ENCODE assay signal across 9 cellular contexts in the genomic region with DNA sequence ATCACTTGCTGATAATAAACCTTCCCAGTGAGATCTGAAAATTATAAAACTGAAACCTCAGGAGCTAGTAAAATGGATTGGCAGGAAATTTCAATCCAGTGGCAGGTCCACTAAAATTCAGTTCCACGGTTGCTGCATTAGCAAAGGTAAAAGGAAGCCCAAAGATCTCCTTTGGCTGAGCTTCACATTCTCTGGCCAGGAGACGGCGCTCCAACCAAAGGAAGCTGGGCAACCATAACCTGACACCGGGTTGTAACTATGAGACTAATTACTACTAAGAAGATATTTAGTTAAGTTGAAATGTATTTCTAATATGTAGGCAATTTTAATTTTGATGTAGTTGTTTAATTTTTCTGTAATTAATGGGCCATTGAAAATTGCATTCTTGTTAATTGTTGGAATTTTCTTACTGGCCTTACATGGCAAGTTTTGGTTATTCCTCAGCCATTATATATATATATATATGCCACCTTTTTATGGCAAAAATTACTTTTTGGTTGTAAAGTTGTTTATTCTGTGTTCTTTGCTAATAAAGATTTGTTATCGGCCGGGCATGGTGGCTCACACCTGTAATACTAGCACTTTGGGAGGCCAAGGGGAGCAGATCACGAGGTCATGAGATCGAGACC. TPM values are rescaled to one million over a fixed set of nuclear protein-coding genes. Genes with fewer than 3 reads are reported as not detected.
DNase-seq lines count a peak whose midpoint lies in the region; ATAC-seq and TF ChIP-seq lines count a peak whose summit lies in the region.
"Had no signal": no experiment of that assay in that cellular context is flagged by ENCODE, and none has a peak within 500 bp of the region (broad histone marks: within the 10 kb centered on the region; RNA-seq: fewer than 3 reads in every experiment).

No MANE protein-coding gene starts in this region.

- H3K27ac Mint-ChIP-seq in activated naive CD8-positive, alpha-beta T cell treated with anti-CD3 and anti-CD28 coated beads, Interleukin-2, amount 10 ng/mL, durations not matched to agents 7 days and 5 days = no peak overlapping the region
- H3K27ac Mint-ChIP-seq: memory B cell had no signal

- H3K27me3 Mint-ChIP-seq in activated naive CD8-positive, alpha-beta T cell treated with anti-CD3 and anti-CD28 coated beads, Interleukin-2, amount 10 ng/mL, durations not matched to agents 7 days and 5 days = peaks cover 8% of the 10 kb centered on the region

- H3K9me3 ChIP-seq in BE2C = no peaks in the 10 kb centered on the region

- no peak overlapping the region for H3K4me3 ChIP-seq in BE2C (ENCODE audit: low read depth, low read length)

- peak; percentile 73 for TF ChIP-seq CTCF in BE2C (IDR thresholded peaks at IDR 0.05; ENCODE audit: low read depth, low read length)

- H3K4me1 Mint-ChIP-seq in activated naive CD8-positive, alpha-beta T cell treated with anti-CD3 and anti-CD28 coated beads, Interleukin-2, amount 10 ng/mL, durations not matched to agents 7 days and 5 days = peaks cover 3% of the 10 kb centered on the region
- H3K4me1 Mint-ChIP-seq: memory B cell had no signal

- no peak overlapping the region for H3K4me3 Mint-ChIP-seq in activated naive CD8-positive, alpha-beta T cell treated with anti-CD3 and anti-CD28 coated beads, Interleukin-2, amount 10 ng/mL, durations not matched to agents 7 days and 5 days
- H3K4me3 Mint-ChIP-seq: memory B cell had no signal

- POLR2A ChIA-PET in activated naive CD8-positive, alpha-beta T cell treated with anti-CD3 and anti-CD28 coated beads, Interleukin-2, amount 10 ng/mL, durations not matched to agents 7 days and 5 days (lab: Charles Lee) = interaction anchor here (0.7 kb wide), 1 partner anchor 75 kb away, joined by 3 read pairs; no protein-coding TSS in a partner anchor

- H3K27me3 ChIP-seq in BE2C = no peaks in the 10 kb centered on the region; the same call in 1 of the 2 replicates

- ATAC-seq in GM19351 (IDR thresholded peaks at IDR 0.05; ENCODE audit: unreplicated experiment) (peak; percentile 57), left colon (peak; percentile 76), HG03108 (IDR thresholded peaks at IDR 0.05; ENCODE audit: unreplicated experiment) (no peak), HG02938 (IDR thresholded peaks at IDR 0.05; ENCODE audit: unreplicated experiment) (no peak)
- peak; percentile 47 for ATAC-seq in activated naive CD8-positive, alpha-beta T cell treated with anti-CD3 and anti-CD28 coated beads, Interleukin-2, amount 10 ng/mL, durations not matched to agents 7 days and 5 days (ENCODE audit: low read depth)

- H3K4me1 ChIP-seq in BE2C = no peaks in the 10 kb centered on the region

- no peaks in the 10 kb centered on the region for H3K9me3 Mint-ChIP-seq in activated naive CD8-positive, alpha-beta T cell treated with anti-CD3 and anti-CD28 coated beads, Interleukin-2, amount 10 ng/mL, durations not matched to agents 7 days and 5 days
- H3K9me3 Mint-ChIP-seq: memory B cell had no signal

- H3K36me3 Mint-ChIP-seq in activated naive CD8-positive, alpha-beta T cell treated with anti-CD3 and anti-CD28 coated beads, Interleukin-2, amount 10 ng/mL, durations not matched to agents 7 days and 5 days = no peaks in the 10 kb centered on the region
- H3K36me3 Mint-ChIP-seq: memory B cell had no signal

- intact Hi-C loops in left colon (cut with DNase I, micrococcal nuclease) = no loop called here

- DNase-seq in BE2C = peak; percentile 36
- DNase-seq in OCI-M1 (lab: John Stamatoyannopoulos, UW) = peak; percentile 84
- DNase-seq in activated naive CD8-positive, alpha-beta T cell treated with anti-CD3 and anti-CD28 coated beads, Interleukin-2, amount 10 ng/mL, durations not matched to agents 7 days and 5 days = peak; percentile 52
- peak; percentile 29 to 64 for DNase-seq in left colon
- peak; percentile 5 to 36 (median 19) for DNase-seq in stimulated activated naive CD4-positive, alpha-beta T cell (lab: John Stamatoyannopoulos, UW)

- H3K36me3 ChIP-seq in BE2C = no peaks in the 10 kb centered on the region

RNA-seq across cellular contexts. Expression of a gene that starts 17.0 kb away (rescaled TPM):
- not detected for polyA plus RNA-seq in BE2C (2012; ENCODE audit: insufficient read depth, insufficient read length, low read depth)
- not detected for total RNA-seq in activated naive CD8-positive, alpha-beta T cell treated with anti-CD3 and anti-CD28 coated beads, Interleukin-2, amount 10 ng/mL, durations not matched to agents 7 days and 5 days
- total RNA-seq in left colon = not detected

RNA-seq across cellular contexts. Expression of a gene that starts 27.4 kb away (rescaled TPM):
- polyA plus RNA-seq in BE2C (2012; ENCODE audit: insufficient read depth, insufficient read length, low read depth) = not detected
- not detected for total RNA-seq in activated naive CD8-positive, alpha-beta T cell treated with anti-CD3 and anti-CD28 coated beads, Interleukin-2, amount 10 ng/mL, durations not matched to agents 7 days and 5 days
- not detected for total RNA-seq in left colon

Comparison
In these comparisons a context has a peak if more than half of its experiments do, and no peak if none do; other contexts are left out.
1. DNase-seq: peak in every context shown above with its lines; median percentile 84 in OCI-M1; 52 in activated naive CD8-positive, alpha-beta T cell treated with anti-CD3 and anti-CD28 coated beads, Interleukin-2, amount 10 ng/mL, durations not matched to agents 7 days and 5 days; 46 in left colon; 36 in BE2C; 19 in stimulated activated naive CD4-positive, alpha-beta T cell.
2. ATAC-seq: peak in GM19351 (single experiment), activated naive CD8-positive, alpha-beta T cell treated with anti-CD3 and anti-CD28 coated beads, Interleukin-2, amount 10 ng/mL, durations not matched to agents 7 days and 5 days (single experiment) and left colon (single experiment); none in HG03108 (single experiment) and HG02938 (single experiment).